In genomic region chr19:50328257-50329145, GRCh38 we compare ENCODE assay signal across 8 cellular contexts. TPM values are rescaled to one million over a fixed set of nuclear protein-coding genes. Genes with fewer than 3 reads are reported as not detected.
DNase-seq lines count a peak whose midpoint lies in the region; ATAC-seq, FAIRE-seq and TF ChIP-seq lines count a peak whose summit lies in the region.

No MANE protein-coding gene starts in this region.

- POLR2A ChIA-PET in GM10248 (lab: Yijun Ruan, JAX) (interaction anchor here (0.5 to 1.3 kb wide), 14 partner anchors 13 to 1428 kb away, joined by 3 to 9 read pairs (median 4); partner anchors contain the start of genes AP2A1, NR1H2, NUP62 and RRAS), GM12878 (lab: Charles Lee) (interaction anchor here (0.6 to 2.1 kb wide), 11 partner anchors 9 to 1453 kb away, joined by 3 to 38 read pairs (median 5); partner anchors contain the start of gene AP2A1)

- peak overlapping the region; percentile 7 for H2AFZ ChIP-seq in GM12878 (ENCODE audit: control insufficient read depth, low read depth, low read length)

- RAD21 ChIA-PET in GM12878 (lab: Charles Lee; ENCODE audit: unreplicated experiment): interaction anchor here (0.6 to 2.1 kb wide), 24 partner anchors 12 to 492 kb away, joined by 3 to 36 read pairs (median 4); no protein-coding TSS in a partner anchor

- H3K4me1 ChIP-seq in GM12878 (ENCODE audit: control insufficient read depth, insufficient read depth, low read length): peaks cover 31% of the 10 kb centered on the region

- CTCF ChIA-PET in GM10248 (lab: Yijun Ruan, JAX): interaction anchor here (0.6 to 2.1 kb wide), 27 partner anchors 9 to 593 kb away, joined by 3 to 25 read pairs (median 4); partner anchors contain the start of gene NR1H2
- CTCF ChIA-PET in GM12878 (lab: Yijun Ruan, JAX): interaction anchor here (0.6 to 1.6 kb wide), 12 partner anchors 10 to 180 kb away, joined by 3 to 5 read pairs (median 4); partner anchors contain the start of gene NR1H2

- intact Hi-C loops in GM12878 (cut with micrococcal nuclease; ENCODE audit: unreplicated experiment): no loop called here

- DNase-seq in GM10248 (ENCODE audit: extremely low spot score) (peak; percentile 37), HuH-7.5 (ENCODE audit: low spot score) (peak; percentile 89), GM12878 (ENCODE audit: low read depth, low spot score) (no peak), H4 (ENCODE audit: low spot score) (no peak)

- FAIRE-seq in GM12878 (lab: Jason Lieb, UNC): no peak

- SMC1A ChIA-PET in GM12878 (lab: Charles Lee; ENCODE audit: uncharacterized antibody, unreplicated experiment): interaction anchor here (0.8 to 1.9 kb wide), 6 partner anchors 10 to 74 kb away, joined by 3 to 20 read pairs (median 4); no protein-coding TSS in a partner anchor

- no peaks in the 10 kb centered on the region for H3K79me2 ChIP-seq in GM12878 (ENCODE audit: control insufficient read depth, insufficient read depth, low read length)

- no peaks in the 10 kb centered on the region for H3K36me3 Mint-ChIP-seq in nephron (ENCODE audit: low read depth)

- peaks cover 2 to 16% of the 10 kb centered on the region in 2 experiments; a peak in 3 of 4 replicates for H3K27me3 ChIP-seq in GM12878 (replicated peaks in 1 of 2; ENCODE audit: control insufficient read depth in 2 of 2, insufficient read depth in 2 of 2, low read length in 1 of 2)

- no peak overlapping the region for H3K9ac ChIP-seq in GM12878 (ENCODE audit: control insufficient read depth, insufficient read depth, low read length)

- peak; percentile 20 for ATAC-seq in GM19463 (IDR thresholded peaks at IDR 0.05; ENCODE audit: unreplicated experiment)
- no peak for ATAC-seq in GM12878
- ATAC-seq in HG02852 (IDR thresholded peaks at IDR 0.05; ENCODE audit: unreplicated experiment): no peak
- no peak for ATAC-seq in HG02840 (IDR thresholded peaks at IDR 0.05; ENCODE audit: low FRiP score, unreplicated experiment)

- in situ Hi-C loops in GM12878 (cut with MboI): loop anchor here (25.0 kb wide), 1 partner anchor 1034 kb away; the partner anchor contains the start of genes CLDND2, ETFB and NKG7

- no peaks in the 10 kb centered on the region; the same call in 2 of the 3 replicates for H3K9me3 ChIP-seq in GM12878 (replicated peaks; ENCODE audit: control insufficient read depth, insufficient read depth, low read length)

- H3K4me3 Mint-ChIP-seq in nephron: peak overlapping the region; percentile 91 to 94 (median 93)

- peaks cover 55% of the 10 kb centered on the region for H3K4me1 Mint-ChIP-seq in nephron

- no peak for TF ChIP-seq POLR2A in GM12878 (IDR thresholded peaks at IDR 0.05; ENCODE audit: low read depth, low read length)

- H4K20me1 ChIP-seq in GM12878 (ENCODE audit: control insufficient read depth, insufficient read depth): peaks cover 4% of the 10 kb centered on the region; the same call in 1 of the 2 replicates

- H3K27me3 Mint-ChIP-seq in nephron (ENCODE audit: low read depth): peaks cover 43% of the 10 kb centered on the region

- H3K9me3 Mint-ChIP-seq in nephron: peaks cover under 1% of the 10 kb centered on the region

- H3K4me2 ChIP-seq in GM12878 (ENCODE audit: control insufficient read depth, insufficient read depth): peak overlapping the region; percentile 48

- peak; percentile 78 for TF ChIP-seq CTCF in GM10248 (IDR thresholded peaks at IDR 0.05; ENCODE audit: control extremely low read depth, extremely low read depth, low read depth, missing control alignments)
- peak in 2 of 3 experiments; percentile 2 to 34; a peak in 2 of 6 replicates for TF ChIP-seq CTCF in GM12878 (IDR thresholded peaks at IDR 0.05 in 2 of 3, conservative IDR thresholded peaks at IDR 0.05 in 1 of 3; ENCODE audit: control insufficient read depth in 2 of 3, extremely low read depth in 1 of 3, insufficient read depth in 1 of 3, low read depth in 3 of 3, low read length in 3 of 3)
- TF ChIP-seq CTCF in nephron (IDR thresholded peaks at IDR 0.05; ENCODE audit: unreplicated experiment in 3 of 3): peak in 1 of 3 experiments; percentile 14

- BruUV-seq in GM12878 (replicated peaks; lab: Mats Ljungman, UMichigan): no TSS peak

- WGBS in GM12878 (ENCODE audit: insufficient coverage, insufficient replicate concordance, low lambda C conversion rate, missing lambda C conversion rate): 1% methylated on average over 110 of the region's 141 CpGs

- peak overlapping the region; percentile 31; the same call in 1 of the 2 replicates for H3K4me3 ChIP-seq in GM12878

- H3K27ac ChIP-seq in GM12878 (ENCODE audit: control insufficient read depth, insufficient read depth): no peak overlapping the region

- TF ChIP-seq EP300 in GM12878 (IDR thresholded peaks at IDR 0.05; ENCODE audit: borderline replicate concordance in 1 of 2, control insufficient read depth in 1 of 2, low read depth in 2 of 2, low read length in 2 of 2): no peak

- TF ChIP-seq RAD21 in GM12878 (IDR thresholded peaks at IDR 0.05; ENCODE audit: insufficient read depth, low read depth, low read length): peak; percentile 37

- H3K36me3 ChIP-seq in GM12878 (ENCODE audit: control insufficient read depth in 2 of 2, insufficient read depth in 2 of 2, low read length in 1 of 2): no peaks in the 10 kb centered on the region; a peak in 1 of 4 replicates

- peak overlapping the region in 2 of 3 experiments; percentile 98 for H3K27ac Mint-ChIP-seq in nephron

RNA-seq across cellular contexts. Expression of gene KCNC3, which starts 0.7 kb away (rescaled TPM):
- 1.6 and 1.9 TPM in 2 replicates for total RNA-seq in GM12878 (2013; cell fraction: nucleolus; rRNA removed)
- 0.16 and 0.45 TPM in 2 replicates for total RNA-seq in GM12878 (2014; rRNA removed)
- total RNA-seq in GM12878 (2014; rRNA removed; fragmentation: Illumina TruSeq; extraction: Trizol): 0.27 and 0.32 TPM in 2 replicates
- 2.4 and 3.8 TPM in 2 replicates for total RNA-seq in GM12878 (2021)
- 1.4 TPM for polyA plus RNA-seq in GM12878 (2011; ENCODE audit: low read depth)
- polyA plus RNA-seq in GM12878 (2011; rRNA removed): 0.24 and 0.43 TPM in 2 replicates
- polyA plus RNA-seq in GM12878 (2011; cell fraction: cytosol; rRNA removed): 0.63 and 0.75 TPM in 2 replicates
- 4.0 and 5.1 TPM in 2 replicates for polyA plus RNA-seq in GM12878 (2011; cell fraction: nucleus; rRNA removed)
- 2.9 and 5.5 TPM in 2 replicates for polyA plus RNA-seq in GM12878 (2012)
- polyA plus RNA-seq in GM12878 (2014; fragmentation: Illumina TruSeq; extraction: Trizol): 1.1 and 1.5 TPM in 2 replicates
- polyA plus RNA-seq in GM12878 (2014; fragmentation: Nextera tagmentation; extraction: Ambion mirVana): not detected
- 1.9 and 2.5 TPM in 2 replicates for polyA plus RNA-seq in GM12878 (2014; rRNA removed)
- polyA plus RNA-seq in GM12878 (2016; fragmentation: Nextera tagmentation; extraction: Ambion mirVana): under 1 TPM; 0.08 to 0.10 TPM
- polyA minus RNA-seq in GM12878 (2011; rRNA and poly(A)+ RNA removed): 0.73 and 0.77 TPM in 2 replicates
- 0.62 TPM in 1 of 2 replicates, not detected in the other for polyA minus RNA-seq in GM12878 (2011; cell fraction: cytosol; rRNA and poly(A)+ RNA removed)
- 1.1 and 1.9 TPM in 2 replicates for polyA minus RNA-seq in GM12878 (2011; cell fraction: nucleus; rRNA and poly(A)+ RNA removed)
- 0.06 and 0.47 TPM in 2 replicates for total RNA-seq in H4 (2014; rRNA removed; shearing (Covaris generic))

RNA-seq across cellular contexts. Expression of gene NAPSA, which starts 36.9 kb away (rescaled TPM):
- total RNA-seq in GM12878 (2013; cell fraction: nucleolus; rRNA removed): 19.2 and 19.9 TPM in 2 replicates
- total RNA-seq in GM12878 (2014; rRNA removed) (20.1 and 20.6 TPM in 2 replicates), GM12878 (2014; rRNA removed; fragmentation: Illumina TruSeq; extraction: Trizol) (12.3 and 14.5 TPM in 2 replicates), GM12878 (2021) (18.2 and 19.2 TPM in 2 replicates)
- polyA plus RNA-seq in GM12878 (2011; ENCODE audit: low read depth): 30.5 TPM
- polyA plus RNA-seq in GM12878 (2011; rRNA removed) (30.8 and 45.4 TPM in 2 replicates), GM12878 (2014; fragmentation: Illumina TruSeq; extraction: Trizol) (13.8 and 15.3 TPM in 2 replicates), GM12878 (2014; fragmentation: Nextera tagmentation; extraction: Ambion mirVana) (10 to 100 TPM in 1 of 2 experiments, 1 to 10 TPM in 1; 6.7 to 15.2 TPM), GM12878 (2014; rRNA removed) (21.6 and 22.4 TPM in 2 replicates), GM12878 (2016; fragmentation: Nextera tagmentation; extraction: Ambion mirVana) (10 to 100 TPM; 17.0 to 17.2 TPM)
- polyA plus RNA-seq in GM12878 (2011; cell fraction: cytosol; rRNA removed): 65.3 and 79.7 TPM in 2 replicates
- 86.1 and 106 TPM in 2 replicates for polyA plus RNA-seq in GM12878 (2011; cell fraction: nucleus; rRNA removed)
- polyA plus RNA-seq in GM12878 (2012): 15.8 and 49.6 TPM in 2 replicates
- 20.5 and 43.9 TPM in 2 replicates for polyA minus RNA-seq in GM12878 (2011; rRNA and poly(A)+ RNA removed)
- polyA minus RNA-seq in GM12878 (2011; cell fraction: cytosol; rRNA and poly(A)+ RNA removed): 10.6 and 14.8 TPM in 2 replicates
- polyA minus RNA-seq in GM12878 (2011; cell fraction: nucleus; rRNA and poly(A)+ RNA removed): 11.8 and 16.9 TPM in 2 replicates
- 0.99 TPM in 1 of 2 replicates, not detected in the other for total RNA-seq in H4 (2014; rRNA removed; shearing (Covaris generic))

RNA-seq across cellular contexts. Expression of gene NR1H2, which starts 47.8 kb away (rescaled TPM):
- total RNA-seq in GM12878 (2013; cell fraction: nucleolus; rRNA removed): 40.9 and 43.5 TPM in 2 replicates
- total RNA-seq in GM12878 (2014; rRNA removed): 44.8 and 45.2 TPM in 2 replicates
- 15.6 and 17.2 TPM in 2 replicates for total RNA-seq in GM12878 (2014; rRNA removed; fragmentation: Illumina TruSeq; extraction: Trizol)
- total RNA-seq in GM12878 (2021): 43.3 and 44.5 TPM in 2 replicates
- polyA plus RNA-seq in GM12878 (2011; ENCODE audit: low read depth): 12.3 TPM
- polyA plus RNA-seq in GM12878 (2011; rRNA removed): 12.3 and 26.9 TPM in 2 replicates
- polyA plus RNA-seq in GM12878 (2011; cell fraction: cytosol; rRNA removed): 35.8 and 59.6 TPM in 2 replicates
- polyA plus RNA-seq in GM12878 (2011; cell fraction: nucleus; rRNA removed): 90.2 and 96.1 TPM in 2 replicates
- 46.7 and 49.3 TPM in 2 replicates for polyA plus RNA-seq in GM12878 (2012)
- polyA plus RNA-seq in GM12878 (2014; fragmentation: Illumina TruSeq; extraction: Trizol): 1.8 and 16.2 TPM in 2 replicates
- 1 to 10 TPM in 1 of 2 experiments, under 1 TPM in 1; 0.05 to 1.3 TPM for polyA plus RNA-seq in GM12878 (2014; fragmentation: Nextera tagmentation; extraction: Ambion mirVana)
- polyA plus RNA-seq in GM12878 (2014; rRNA removed): 52.4 and 53.3 TPM in 2 replicates
- 10 to 100 TPM; 45.7 to 54.2 TPM for polyA plus RNA-seq in GM12878 (2016; fragmentation: Nextera tagmentation; extraction: Ambion mirVana)
- polyA minus RNA-seq in GM12878 (2011; rRNA and poly(A)+ RNA removed): 19.2 and 26.2 TPM in 2 replicates
- polyA minus RNA-seq in GM12878 (2011; cell fraction: cytosol; rRNA and poly(A)+ RNA removed): 13.5 and 15.4 TPM in 2 replicates
- 17.4 and 27.1 TPM in 2 replicates for polyA minus RNA-seq in GM12878 (2011; cell fraction: nucleus; rRNA and poly(A)+ RNA removed)
- total RNA-seq in H4 (2014; rRNA removed; shearing (Covaris generic)): 79.5 and 104 TPM in 2 replicates

RNA-seq across cellular contexts. Expression of gene POLD1, which starts 55.6 kb away (rescaled TPM):
- total RNA-seq in GM12878 (2013; cell fraction: nucleolus; rRNA removed): 45.1 and 55.2 TPM in 2 replicates
- total RNA-seq in GM12878 (2014; rRNA removed): 121 and 141 TPM in 2 replicates
- 28.6 and 31.8 TPM in 2 replicates for total RNA-seq in GM12878 (2014; rRNA removed; fragmentation: Illumina TruSeq; extraction: Trizol)
- total RNA-seq in GM12878 (2021): 146 and 165 TPM in 2 replicates
- 15.5 TPM for polyA plus RNA-seq in GM12878 (2011; ENCODE audit: low read depth)
- 10.4 and 25.7 TPM in 2 replicates for polyA plus RNA-seq in GM12878 (2011; rRNA removed)
- 47.4 and 83.0 TPM in 2 replicates for polyA plus RNA-seq in GM12878 (2011; cell fraction: cytosol; rRNA removed)
- 231 and 322 TPM in 2 replicates for polyA plus RNA-seq in GM12878 (2011; cell fraction: nucleus; rRNA removed)
- polyA plus RNA-seq in GM12878 (2012): 51.0 and 61.8 TPM in 2 replicates
- 1.9 and 18.1 TPM in 2 replicates for polyA plus RNA-seq in GM12878 (2014; fragmentation: Illumina TruSeq; extraction: Trizol)
- 1 to 10 TPM in 1 of 2 experiments, under 1 TPM in 1; 0.76 to 6.5 TPM for polyA plus RNA-seq in GM12878 (2014; fragmentation: Nextera tagmentation; extraction: Ambion mirVana)
- 95.1 and 110 TPM in 2 replicates for polyA plus RNA-seq in GM12878 (2014; rRNA removed)
- polyA plus RNA-seq in GM12878 (2016; fragmentation: Nextera tagmentation; extraction: Ambion mirVana): 100 to 1,000 TPM; 111 to 118 TPM
- 34.5 and 105 TPM in 2 replicates for polyA minus RNA-seq in GM12878 (2011; rRNA and poly(A)+ RNA removed)
- 65.4 and 72.3 TPM in 2 replicates for polyA minus RNA-seq in GM12878 (2011; cell fraction: cytosol; rRNA and poly(A)+ RNA removed)
- polyA minus RNA-seq in GM12878 (2011; cell fraction: nucleus; rRNA and poly(A)+ RNA removed): 50.1 and 97.2 TPM in 2 replicates
- total RNA-seq in H4 (2014; rRNA removed; shearing (Covaris generic)): 45.8 and 58.6 TPM in 2 replicates

Comparison
In these comparisons a context has a peak if more than half of its experiments do, and no peak if none do; other contexts are left out.
1. DNase-seq: peak in GM10248 (single experiment) and HuH-7.5 (single experiment); none in GM12878 (single experiment) and H4 (single experiment).